In the genomic region with DNA sequence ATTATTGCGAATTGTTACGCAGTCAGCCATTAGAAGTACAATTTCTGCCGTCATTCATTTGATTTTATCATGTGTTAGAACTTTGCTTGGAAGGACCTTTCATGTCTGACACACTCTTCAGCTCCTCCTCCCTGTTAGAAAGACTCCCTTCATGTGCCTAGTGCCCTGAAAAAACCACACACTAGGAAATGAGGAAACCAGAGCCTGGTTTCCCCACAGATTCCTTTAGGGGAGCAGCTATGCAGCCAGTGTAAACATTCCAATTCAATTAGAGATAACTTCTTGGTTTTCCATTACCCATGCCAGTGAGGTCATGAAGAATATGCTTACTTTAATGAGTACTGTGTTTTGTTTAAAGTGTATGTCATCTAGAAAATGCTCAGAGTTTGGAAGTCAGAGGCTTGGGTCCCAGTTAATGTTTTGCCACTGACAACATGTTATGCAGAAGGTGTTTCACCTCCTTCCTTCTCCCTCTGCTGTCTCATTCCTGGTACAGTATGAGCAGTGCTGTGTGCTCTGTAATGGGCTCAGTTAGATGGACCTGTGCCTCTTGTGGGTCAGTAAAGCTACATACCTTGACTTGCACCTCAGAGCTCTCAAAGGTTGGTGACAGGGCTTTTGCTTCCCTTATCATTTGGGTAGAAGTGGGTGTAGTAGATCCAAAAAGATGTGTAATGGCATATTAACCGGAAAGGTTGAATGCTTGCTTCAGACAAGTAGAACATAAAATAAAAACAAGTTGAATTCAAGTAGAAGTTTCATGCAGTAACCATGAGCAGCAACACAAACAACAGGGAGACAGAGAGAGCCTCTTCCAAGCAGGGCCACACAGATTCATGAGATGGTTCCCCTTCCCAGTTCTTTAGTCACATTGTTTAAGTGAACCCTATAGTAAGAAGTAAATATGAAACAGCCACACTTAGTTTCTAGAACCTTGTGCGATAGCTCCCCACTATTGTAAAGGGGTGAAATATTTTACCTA, we compare ENCODE assay signal across 8 cellular contexts. TPM values are rescaled to one million over a fixed set of nuclear protein-coding genes. Genes with fewer than 3 reads are reported as not detected.
A peak's percentile ranks its signal among the peaks of the same experiment; 100 is the strongest.
DNase-seq lines count a peak whose midpoint lies in the region; ATAC-seq and TF ChIP-seq lines count a peak whose summit lies in the region.

No MANE protein-coding gene starts in this region.

- peak overlapping the region; percentile 42 for H3K4me3 Mint-ChIP-seq in activated T-cell treated with anti-CD3 and anti-CD28 coated beads, Interleukin-2, amount 50 U/mL, for 4 hours
- no peak overlapping the region for H3K4me3 Mint-ChIP-seq in stimulated activated naive B cell treated with anti-CD40 and anti-IgM and Interleukin-4, amounts not matched to agents 10 μg/mL and 1 μg/mL and 100 μg/mL, for 72 hours

- H3K9me3 Mint-ChIP-seq in activated T-cell treated with anti-CD3 and anti-CD28 coated beads, Interleukin-2, amount 50 U/mL, for 4 hours = no peaks in the 10 kb centered on the region
- H3K9me3 Mint-ChIP-seq in stimulated activated naive B cell treated with anti-CD40 and anti-IgM and Interleukin-4, amounts not matched to agents 10 μg/mL and 1 μg/mL and 100 μg/mL, for 72 hours = no peaks in the 10 kb centered on the region

- H3K4me1 Mint-ChIP-seq in activated T-cell treated with anti-CD3 and anti-CD28 coated beads, Interleukin-2, amount 50 U/mL, for 4 hours (ENCODE audit: low read depth) = peaks cover 91% of the 10 kb centered on the region
- peaks cover 52 to 69% of the 10 kb centered on the region in 2 donors for H3K4me1 Mint-ChIP-seq in stimulated activated naive B cell treated with anti-CD40 and anti-IgM and Interleukin-4, amounts not matched to agents 10 μg/mL and 1 μg/mL and 100 μg/mL, for 72 hours

- no peak overlapping the region for H2AFZ ChIP-seq in SU-DHL-6 (ENCODE audit: low read depth, low read length, severe bottlenecking)

- DNase-seq in activated T-cell treated with anti-CD3 and anti-CD28 coated beads, Interleukin-2, amount 50 U/mL, for 4 hours = no peak
- no peak for DNase-seq in activated T-cell treated with anti-CD3 and anti-CD28 coated beads for 4 hours
- peak; percentile 37 for DNase-seq in glomerular endothelial cell (ENCODE audit: extremely low read depth, low read depth, low spot score)
- no peak for DNase-seq in stimulated activated naive B cell treated with anti-CD40 and anti-IgM and Interleukin-4, amounts not matched to agents 10 μg/mL and 1 μg/mL and 100 μg/mL, for 72 hours
- no peak for DNase-seq in stimulated activated CD4-positive, alpha-beta T cell treated with anti-CD3 and anti-CD28 coated beads, Interleukin-2, amount 100 ng/mL, for 24 hours
- no peak for DNase-seq in NCI-H2227 treated with DMSO at 0.1 percent for 48 hours (lab: John Stamatoyannopoulos, UW)
- DNase-seq in NCI-H2196 treated with DMSO at 0.1 percent for 48 hours (lab: John Stamatoyannopoulos, UW; ENCODE audit: unreplicated experiment) = no peak

- peaks cover 16% of the 10 kb centered on the region for H3K36me3 Mint-ChIP-seq in activated T-cell treated with anti-CD3 and anti-CD28 coated beads, Interleukin-2, amount 50 U/mL, for 4 hours (ENCODE audit: insufficient read depth)
- peaks cover 10 to 20% of the 10 kb centered on the region in 2 donors for H3K36me3 Mint-ChIP-seq in stimulated activated naive B cell treated with anti-CD40 and anti-IgM and Interleukin-4, amounts not matched to agents 10 μg/mL and 1 μg/mL and 100 μg/mL, for 72 hours

- no peak overlapping the region for H3K9ac ChIP-seq in SU-DHL-6 (ENCODE audit: low read length)

- H3F3A ChIP-seq in SU-DHL-6 (ENCODE audit: insufficient read depth) = peaks cover 28% of the 10 kb centered on the region

- peaks cover 81% of the 10 kb centered on the region for H3K79me2 ChIP-seq in SU-DHL-6 (ENCODE audit: insufficient read depth, low read length)

- no peaks in the 10 kb centered on the region for H3K36me3 ChIP-seq in SU-DHL-6 (ENCODE audit: low read length)

- peak overlapping the region; percentile 81 for H3K27ac Mint-ChIP-seq in stimulated activated naive B cell treated with anti-CD40 and anti-IgM and Interleukin-4, amounts not matched to agents 10 μg/mL and 1 μg/mL and 100 μg/mL, for 72 hours

- ATAC-seq in activated T-cell treated with anti-CD3 and anti-CD28 coated beads, Interleukin-2, amount 50 U/mL, for 4 hours = peak; percentile 68 to 72
- peak; percentile 27 to 58 for ATAC-seq in stimulated activated naive B cell treated with anti-CD40 and anti-IgM and Interleukin-4, amounts not matched to agents 10 μg/mL and 1 μg/mL and 100 μg/mL, for 72 hours (replicated peaks)

- H3K4me2 ChIP-seq in SU-DHL-6 (ENCODE audit: low read depth, low read length, poor library complexity, severe bottlenecking) = no peak overlapping the region

- H3K9me3 ChIP-seq in SU-DHL-6 (ENCODE audit: insufficient read depth, low read length) = no peaks in the 10 kb centered on the region

- no peak for TF ChIP-seq CTCF in SU-DHL-6 (IDR thresholded peaks at IDR 0.05; ENCODE audit: insufficient read depth, low read length, poor library complexity, severe bottlenecking)

- no peak overlapping the region for H3K4me3 ChIP-seq in SU-DHL-6 (ENCODE audit: insufficient read depth, low read length, poor library complexity, severe bottlenecking)

- peak overlapping the region; percentile 41; the same call in 1 of the 2 replicates for H3K27ac ChIP-seq in SU-DHL-6 (ENCODE audit: low read depth, low read length)

- no peaks in the 10 kb centered on the region for H3K27me3 Mint-ChIP-seq in activated T-cell treated with anti-CD3 and anti-CD28 coated beads, Interleukin-2, amount 50 U/mL, for 4 hours (ENCODE audit: low read depth)
- H3K27me3 Mint-ChIP-seq in stimulated activated naive B cell treated with anti-CD40 and anti-IgM and Interleukin-4, amounts not matched to agents 10 μg/mL and 1 μg/mL and 100 μg/mL, for 72 hours = no peaks in the 10 kb centered on the region

- H3K27me3 ChIP-seq in SU-DHL-6 (ENCODE audit: low read length) = no peaks in the 10 kb centered on the region

- H4K20me1 ChIP-seq in SU-DHL-6 (ENCODE audit: low read depth, low read length) = no peaks in the 10 kb centered on the region

- H3K9me2 ChIP-seq in SU-DHL-6 (replicated peaks; ENCODE audit: insufficient read depth, low read length) = no peaks in the 10 kb centered on the region

RNA-seq across cellular contexts. Expression of a gene that starts 52.6 kb away (rescaled TPM):
- total RNA-seq in activated T-cell treated with anti-CD3 and anti-CD28 coated beads, Interleukin-2, amount 50 U/mL, for 4 hours = 100 to 1,000 TPM; 275 to 314 (median 282) TPM
- 15.3 TPM in 2 replicates for total RNA-seq in glomerular endothelial cell

Comparison
In these comparisons a context has a peak if more than half of its experiments do, and no peak if none do; other contexts are left out.
1. RNA of a gene that starts 52.6 kb away (total RNA-seq): 275 to 314 TPM in activated T-cell treated with anti-CD3 and anti-CD28 coated beads, Interleukin-2, amount 50 U/mL, for 4 hours; 15.3 TPM in glomerular endothelial cell; every median in the first group is over 10 times any median in the second.